ENCODE assay signal across 25 cellular contexts in genomic region chr5:167658890-167659289, GRCh38.
DNase-seq lines count a peak whose midpoint lies in the region; ATAC-seq and TF ChIP-seq lines count a peak whose summit lies in the region.
"Had no signal": no experiment of that assay in that cellular context is flagged by ENCODE, and none has a peak within 500 bp of the region (broad histone marks: within the 10 kb centered on the region; RNA-seq: fewer than 3 reads in every experiment).

No MANE protein-coding gene starts in this region.

- no peaks in the 10 kb centered on the region for H3F3A ChIP-seq in smooth muscle cell (ENCODE audit: low read depth)

- H4K20me1 ChIP-seq in IMR-90 (ENCODE audit: insufficient read depth, low read length) (no peaks in the 10 kb centered on the region), fibroblast of lung (ENCODE audit: control insufficient read depth, extremely low read depth, insufficient read depth, low read length) (no peaks in the 10 kb centered on the region), smooth muscle cell (ENCODE audit: low read depth) (no peaks in the 10 kb centered on the region)

- H3K79me2 ChIP-seq in fibroblast of lung (ENCODE audit: control insufficient read depth, insufficient read depth, low read length) (no peaks in the 10 kb centered on the region), smooth muscle cell (ENCODE audit: low read depth) (no peaks in the 10 kb centered on the region)

- H3K27me3 ChIP-seq in IMR-90 (ENCODE audit: control insufficient read depth, insufficient read depth, low read length): no peaks in the 10 kb centered on the region
- no peaks in the 10 kb centered on the region for H3K27me3 ChIP-seq in adipocyte (replicated peaks; ENCODE audit: control insufficient read depth, insufficient read depth, low read length)
- H3K27me3 ChIP-seq in fibroblast of lung (ENCODE audit: control insufficient read depth, insufficient read depth, low read length): no peaks in the 10 kb centered on the region
- no peaks in the 10 kb centered on the region for H3K27me3 ChIP-seq in smooth muscle cell (ENCODE audit: low read depth)
- H3K27me3 ChIP-seq: SJSA1 had no signal

- CTCF ChIA-PET in IMR-90 (lab: Yijun Ruan, JAX): no interaction called here

- no peak overlapping the region for H2BK5ac ChIP-seq in IMR-90 (ENCODE audit: low read depth, low read length, poor library complexity, severe bottlenecking)

- H2AFZ ChIP-seq in IMR-90 (replicated peaks; ENCODE audit: low read length, poor library complexity): no peak overlapping the region
- H2AFZ ChIP-seq in fibroblast of lung (ENCODE audit: low read length): no peak overlapping the region
- peak overlapping the region; percentile 18 for H2AFZ ChIP-seq in smooth muscle cell (ENCODE audit: low read depth)
- H2AFZ ChIP-seq: GM23338 had no signal

- H4K5ac ChIP-seq in IMR-90 (ENCODE audit: low read depth, low read length): no peak overlapping the region

- no peak overlapping the region for H3K4ac ChIP-seq in IMR-90 (ENCODE audit: low read depth, low read length)

- no peak overlapping the region for H3K27ac ChIP-seq in IMR-90 (ENCODE audit: insufficient read depth, low read length)
- no peak overlapping the region for H3K27ac ChIP-seq in fibroblast of lung (ENCODE audit: insufficient read depth, low read length)
- H3K27ac ChIP-seq in smooth muscle cell (ENCODE audit: low read depth): no peak overlapping the region
- H3K27ac ChIP-seq: C4-2B, SJSA1 had no signal

- peak; percentile 51 for ATAC-seq in IMR-90 (ENCODE audit: low read depth)
- ATAC-seq: CD8-positive, alpha-beta T cell; GM12878; GM23338; PC-3; T-cell had no signal

- no peak for TF ChIP-seq RAD21 in IMR-90 (IDR thresholded peaks at IDR 0.05; ENCODE audit: low read length)

- H3K79me1 ChIP-seq in IMR-90 (ENCODE audit: low read depth in 1 of 2, low read length in 2 of 2): no peaks in the 10 kb centered on the region

- no peaks in the 10 kb centered on the region for H3K9me3 ChIP-seq in IMR-90 (ENCODE audit: control insufficient read depth, insufficient read depth, low read length)
- H3K9me3 ChIP-seq in adipocyte (ENCODE audit: control insufficient read depth, low read length): no peaks in the 10 kb centered on the region
- H3K9me3 ChIP-seq in fibroblast of lung (ENCODE audit: control insufficient read depth, insufficient read depth, low read depth, low read length): no peaks in the 10 kb centered on the region
- no peaks in the 10 kb centered on the region for H3K9me3 ChIP-seq in smooth muscle cell (replicated peaks; ENCODE audit: low read depth)
- H3K9me3 ChIP-seq: Caco-2, SJSA1 had no signal

- no peak for TF ChIP-seq CTCF in IMR-90 (conservative IDR thresholded peaks at IDR 0.05; ENCODE audit: low read depth, low read length)
- no peak for TF ChIP-seq CTCF in fibroblast of lung (conservative IDR thresholded peaks at IDR 0.05 in 1 of 2, IDR thresholded peaks at IDR 0.05 in 1 of 2; ENCODE audit: low read depth in 1 of 2, low read length in 2 of 2)
- no peak for TF ChIP-seq CTCF in smooth muscle cell (IDR thresholded peaks at IDR 0.05; ENCODE audit: borderline replicate concordance, insufficient read depth, poor library complexity, severe bottlenecking)

- H2AK9ac ChIP-seq in IMR-90 (replicated peaks; ENCODE audit: low read depth, low read length, poor library complexity): no peak overlapping the region

- H3K56ac ChIP-seq in IMR-90 (ENCODE audit: extremely low read depth, insufficient read depth, low read length): no peak overlapping the region

- no peaks in the 10 kb centered on the region for H3K9me1 ChIP-seq in IMR-90 (ENCODE audit: insufficient read depth, low read length)

- in situ Hi-C loops in IMR-90 (cut with MboI; ENCODE audit: low sequenced_read_pairs): no loop called here

- dilution Hi-C loops in IMR-90 (cut with HindIII; ENCODE audit: low sequenced_read_pairs, unreplicated experiment): no loop called here

- H2BK15ac ChIP-seq in IMR-90 (ENCODE audit: low read depth, low read length): no peak overlapping the region

- no peak overlapping the region for H4K8ac ChIP-seq in IMR-90 (ENCODE audit: low read depth in 2 of 2, low read length in 2 of 2)

- H3K14ac ChIP-seq in IMR-90 (replicated peaks; ENCODE audit: low read depth, low read length): no peak overlapping the region

- H2BK20ac ChIP-seq in IMR-90 (ENCODE audit: low read depth, low read length): no peak overlapping the region

- no peak overlapping the region for H4K91ac ChIP-seq in IMR-90 (ENCODE audit: insufficient read depth, low read depth, low read length)

- H3K9ac ChIP-seq in IMR-90 (ENCODE audit: low read depth, low read length) (no peak overlapping the region), adipocyte (ENCODE audit: low read length) (no peak overlapping the region), fibroblast of lung (ENCODE audit: insufficient read depth, low read length) (no peak overlapping the region), smooth muscle cell (ENCODE audit: low read depth) (no peak overlapping the region)

- no TSS peak for BruUV-seq in IMR-90 (replicated peaks; lab: Mats Ljungman, UMichigan)

- H3K23ac ChIP-seq in IMR-90 (ENCODE audit: low read depth, low read length): no peak overlapping the region

- H3K18ac ChIP-seq in IMR-90 (ENCODE audit: low read depth, low read length): no peak overlapping the region

- DNase-seq in IMR-90 (peak; percentile 12), adipocyte (ENCODE audit: low read depth) (peak; percentile 59), fibroblast of lung (ENCODE audit: low read depth in 2 of 2) (peak; percentile 33 to 50), smooth muscle cell (lab: John Stamatoyannopoulos, UW; ENCODE audit: unreplicated experiment) (no peak), UCSD-AML1 (lab: John Stamatoyannopoulos, UW; ENCODE audit: unreplicated experiment) (no peak), NCI-H510A treated with DMSO at 0.1 percent for 48 hours (lab: John Stamatoyannopoulos, UW) (no peak), NCI-H1930 (lab: John Stamatoyannopoulos, UW) (no peak)
- DNase-seq: Caco-2; CD8-positive, alpha-beta T cell; H9; HFFc6; KG1; NCI-H1092; NCI-H1417 treated with DMSO at 0.1 percent for 48 hours; NCI-H1694 treated with DMSO at 0.1 percent for 48 hours; NCI-H2081 treated with DMSO at 0.1 percent for 48 hours; NCI-H345; NCI-H82; NK-92 treated with Interleukin-12 subunit alpha and Interleukin-12 subunit beta, amount 100 ng/mL, for 24 hours; PC-3; T-cell had no signal

- POLR2A ChIA-PET in IMR-90 (lab: Charles Lee; ENCODE audit: unreplicated experiment): no interaction called here

- no peak for TF ChIP-seq POLR2A in IMR-90 (IDR thresholded peaks at IDR 0.05; ENCODE audit: low read depth, low read length)

- WGBS in IMR-90 (ENCODE audit: extremely low coverage in 2 of 2, insufficient read length in 1 of 2), 2 experiments: no CpG with 5 or more reads among the region's 2 CpGs
- 28% methylated on average over 2 of the region's 2 CpGs for WGBS in smooth muscle cell (ENCODE audit: low lambda C conversion rate)

- H3K4me2 ChIP-seq in IMR-90 (ENCODE audit: low read depth, low read length): no peak overlapping the region
- H3K4me2 ChIP-seq in fibroblast of lung (ENCODE audit: extremely low read depth, insufficient read depth, low read length): no peak overlapping the region
- peak overlapping the region; percentile 33 for H3K4me2 ChIP-seq in smooth muscle cell
- H3K4me2 ChIP-seq: GM23338 had no signal

- no peak overlapping the region for H3K4me3 ChIP-seq in IMR-90 (ENCODE audit: insufficient read depth, low read depth, low read length)
- H3K4me3 ChIP-seq in adipocyte (ENCODE audit: low read length): no peak overlapping the region
- H3K4me3 ChIP-seq in fibroblast of lung (replicated peaks in 1 of 4; ENCODE audit: control extremely low read depth in 1 of 4, insufficient read depth in 1 of 4, low read depth in 3 of 4, low read length in 4 of 4): no peak overlapping the region
- no peak overlapping the region for H3K4me3 ChIP-seq in smooth muscle cell
- H3K4me3 ChIP-seq: GM12878, GM23338, SJSA1 had no signal

- H3K4me1 ChIP-seq in IMR-90 (ENCODE audit: control insufficient read depth, insufficient read depth, low read length) (no peaks in the 10 kb centered on the region), adipocyte (ENCODE audit: control insufficient read depth, insufficient read depth, low read length) (peaks cover 12% of the 10 kb centered on the region), fibroblast of lung (ENCODE audit: control insufficient read depth, extremely low read depth, insufficient read depth, low read length) (no peaks in the 10 kb centered on the region), smooth muscle cell (ENCODE audit: low read depth) (peaks cover 16% of the 10 kb centered on the region)

- H3K36me3 ChIP-seq in IMR-90 (ENCODE audit: control insufficient read depth, insufficient read depth, low read length): no peaks in the 10 kb centered on the region
- no peaks in the 10 kb centered on the region for H3K36me3 ChIP-seq in adipocyte (ENCODE audit: control insufficient read depth, insufficient read depth, low read length, severe bottlenecking)
- H3K36me3 ChIP-seq in fibroblast of lung (ENCODE audit: control insufficient read depth, insufficient read depth, low read length): no peaks in the 10 kb centered on the region
- no peaks in the 10 kb centered on the region for H3K36me3 ChIP-seq in smooth muscle cell (ENCODE audit: low read depth)
- H3K36me3 ChIP-seq: SJSA1 had no signal

- no peak overlapping the region for H2AK5ac ChIP-seq in IMR-90 (ENCODE audit: low read depth, low read length)

- intact Hi-C loops in IMR-90 (cut with micrococcal nuclease): no loop called here

- no peak overlapping the region for H2BK120ac ChIP-seq in IMR-90 (ENCODE audit: low read depth, low read length)

TF ChIP-seq in IMR-90, 13 proteins besides CTCF, POLR2A, EP300 and RAD21 (continues in another document):
- TF ChIP-seq RFX5 (IDR thresholded peaks at IDR 0.05; ENCODE audit: low read depth, low read length): no peak
- TF ChIP-seq SMC3 (IDR thresholded peaks at IDR 0.05; ENCODE audit: low read depth, low read length): no peak
- no peak for TF ChIP-seq ELK1 (IDR thresholded peaks at IDR 0.05; ENCODE audit: borderline replicate concordance, low read depth, low read length)
- no peak for TF ChIP-seq CEBPB (IDR thresholded peaks at IDR 0.05; ENCODE audit: low read depth, low read length)
- TF ChIP-seq FOS (IDR thresholded peaks at IDR 0.05; ENCODE audit: low read depth, low read length): no peak
- no peak for TF ChIP-seq RCOR1 (IDR thresholded peaks at IDR 0.05; ENCODE audit: insufficient replicate concordance, low read length)
- TF ChIP-seq CHD1 (IDR thresholded peaks at IDR 0.05; ENCODE audit: low read depth, low read length): no peak
- no peak for TF ChIP-seq MAFK (IDR thresholded peaks at IDR 0.05; ENCODE audit: low read depth, low read length)
- no peak for TF ChIP-seq BHLHE40 (IDR thresholded peaks at IDR 0.05; ENCODE audit: low read depth, low read length)

Comparison
In these comparisons a context has a peak if more than half of its experiments do, and no peak if none do; other contexts are left out.
1. DNase-seq: peak in IMR-90 (single experiment), adipocyte (single experiment) and fibroblast of lung (2 of 2); none in smooth muscle cell (single experiment), UCSD-AML1 (single experiment), NCI-H510A treated with DMSO at 0.1 percent for 48 hours (single experiment) and NCI-H1930 (0 of 2).